Comparison of ENCODE assay signal across 21 cellular contexts in the genomic region with DNA sequence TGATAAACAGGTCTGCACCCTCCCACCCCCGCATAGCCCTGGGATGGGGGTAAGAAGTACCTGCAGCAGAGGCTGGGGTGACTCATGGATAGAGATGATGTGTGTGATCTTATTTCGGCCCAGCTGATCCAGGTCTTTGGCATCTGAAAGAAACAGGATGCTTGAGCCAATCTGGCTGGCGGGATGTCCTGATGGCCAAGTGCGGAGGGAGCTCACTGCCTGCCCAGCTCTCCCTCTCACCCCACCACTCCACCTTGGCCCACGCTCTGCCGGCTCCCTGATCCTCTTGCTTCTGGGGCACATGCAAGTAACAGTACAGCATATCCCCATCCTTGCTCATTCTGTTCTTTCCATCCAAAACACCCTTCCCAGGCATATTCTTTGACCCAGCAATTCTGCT. TPM values are rescaled to one million over a fixed set of nuclear protein-coding genes. Genes with fewer than 3 reads are reported as not detected.
DNase-seq lines count a peak whose midpoint lies in the region; ATAC-seq, FAIRE-seq and TF ChIP-seq lines count a peak whose summit lies in the region.
"Had no signal": no experiment of that assay in that cellular context is flagged by ENCODE, and none has a peak within 500 bp of the region (broad histone marks: within the 10 kb centered on the region; RNA-seq: fewer than 3 reads in every experiment).

No MANE protein-coding gene starts in this region.

- H3K79me2 ChIP-seq in K562 (ENCODE audit: control insufficient read depth, insufficient read depth, low read length) (no peaks in the 10 kb centered on the region), parathyroid adenoma (peaks cover 17% of the 10 kb centered on the region)

- no peak for ATAC-seq in K562
- no peak for ATAC-seq in stimulated activated memory B cell treated with anti-CD40 and anti-IgM and Interleukin-4, amounts not matched to agents 10 μg/mL and 1 μg/mL and 100 μg/mL, for 72 hours
- ATAC-seq in GM19467 (IDR thresholded peaks at IDR 0.05; ENCODE audit: unreplicated experiment): no peak
- no peak for ATAC-seq in HG02840 (IDR thresholded peaks at IDR 0.05; ENCODE audit: low FRiP score, unreplicated experiment)
- ATAC-seq: GM23338 had no signal

- H3K27ac ChIP-seq in K562 (ENCODE audit: extremely low read depth, low read depth, low read length): no peak overlapping the region
- peak overlapping the region; percentile 16 for H3K27ac ChIP-seq in parathyroid adenoma

- H3K4me1 Mint-ChIP-seq in stimulated activated memory B cell treated with anti-CD40 and anti-IgM and Interleukin-4, amounts not matched to agents 10 μg/mL and 1 μg/mL and 100 μg/mL, for 72 hours: peaks cover 40% of the 10 kb centered on the region

- H3K9me3 Mint-ChIP-seq in stimulated activated memory B cell treated with anti-CD40 and anti-IgM and Interleukin-4, amounts not matched to agents 10 μg/mL and 1 μg/mL and 100 μg/mL, for 72 hours: no peaks in the 10 kb centered on the region

- H3K36me3 Mint-ChIP-seq in stimulated activated memory B cell treated with anti-CD40 and anti-IgM and Interleukin-4, amounts not matched to agents 10 μg/mL and 1 μg/mL and 100 μg/mL, for 72 hours: no peaks in the 10 kb centered on the region

- no peaks in the 10 kb centered on the region for H3K36me3 ChIP-seq in K562 (ENCODE audit: control insufficient read depth, insufficient read depth, low read length)
- no peaks in the 10 kb centered on the region for H3K36me3 ChIP-seq in parathyroid adenoma (ENCODE audit: control insufficient read depth, insufficient read depth, low read length)

- H3K4me3 Mint-ChIP-seq in stimulated activated memory B cell treated with anti-CD40 and anti-IgM and Interleukin-4, amounts not matched to agents 10 μg/mL and 1 μg/mL and 100 μg/mL, for 72 hours: no peak overlapping the region
- H3K4me3 Mint-ChIP-seq: GM23338 had no signal

- no peak overlapping the region for H2AFZ ChIP-seq in K562 (ENCODE audit: low read depth, low read length)
- H2AFZ ChIP-seq in parathyroid adenoma: no peak overlapping the region
- H2AFZ ChIP-seq: GM23338 had no signal

- BruUV-seq in K562 (replicated peaks; lab: Mats Ljungman, UMichigan): no TSS peak

- TF ChIP-seq RAD21 in K562 (CRISPR knock-in tag; conservative IDR thresholded peaks at IDR 0.05 in 1 of 2, IDR thresholded peaks at IDR 0.05 in 1 of 2): no peak

- in situ Hi-C loops in K562 (cut with MboI): no loop called here

- peak overlapping the region; percentile 78 for H3K27ac Mint-ChIP-seq in stimulated activated memory B cell treated with anti-CD40 and anti-IgM and Interleukin-4, amounts not matched to agents 10 μg/mL and 1 μg/mL and 100 μg/mL, for 72 hours
- H3K27ac Mint-ChIP-seq: CD4-positive, alpha-beta memory T cell; GM23338 had no signal

- H3K4me2 ChIP-seq in K562 (ENCODE audit: insufficient read depth, low read length): no peak overlapping the region
- no peak overlapping the region for H3K4me2 ChIP-seq in parathyroid adenoma (ENCODE audit: low read length)
- H3K4me2 ChIP-seq: GM23338 had no signal

- FAIRE-seq in K562 (lab: Jason Lieb, UNC) (no peak), GM12891 (lab: Jason Lieb, UNC) (no peak)
- FAIRE-seq: GM12892, H54 had no signal

- CTCF ChIA-PET in K562 (lab: Yijun Ruan, JAX; ENCODE audit: low intra/inter-chr PET ratio): no interaction called here

- peaks cover 14% of the 10 kb centered on the region for H4K20me1 ChIP-seq in K562 (replicated peaks; ENCODE audit: control insufficient read depth, insufficient read depth, low read length)

- H3K4me3 ChIP-seq in K562 (no peak overlapping the region), parathyroid adenoma (ENCODE audit: low read depth, low read length) (no peak overlapping the region)
- H3K4me3 ChIP-seq: GM23338 had no signal

- POLR2A ChIA-PET in K562 (lab: Yijun Ruan, JAX): interaction anchor here (1.0 to 1.2 kb wide), 2 partner anchors 10 to 31 kb away, joined by 3 to 5 read pairs; no protein-coding TSS in a partner anchor

- 16% methylated on average over 6 of the region's 6 CpGs for WGBS in K562 (ENCODE audit: insufficient coverage, low coverage, missing lambda C conversion rate)

- H3K9ac ChIP-seq in K562 (ENCODE audit: insufficient read depth in 1 of 2, low read depth in 2 of 2, low read length in 2 of 2): no peak overlapping the region
- H3K9ac ChIP-seq in parathyroid adenoma: no peak overlapping the region

- TF ChIP-seq POLR2A in K562 (conservative IDR thresholded peaks at IDR 0.05) (no peak), GM12891 (IDR thresholded peaks at IDR 0.05; ENCODE audit: low read depth, low read length) (no peak)

- no peaks in the 10 kb centered on the region for H3K9me1 ChIP-seq in K562 (ENCODE audit: control insufficient read depth, insufficient read depth, low read length)

- TF ChIP-seq CTCF in K562 (IDR thresholded peaks at IDR 0.05 in 2 of 3, conservative IDR thresholded peaks at IDR 0.05 in 1 of 3; ENCODE audit: insufficient read depth in 2 of 3, low read depth in 1 of 3, low read length in 3 of 3) (no peak), parathyroid adenoma (IDR thresholded peaks at IDR 0.05) (no peak)

- H3K4me1 ChIP-seq in K562 (replicated peaks in 1 of 2; ENCODE audit: control insufficient read depth in 2 of 2, insufficient read depth in 2 of 2, low read length in 2 of 2): peaks cover 0 to 11% of the 10 kb centered on the region in 2 experiments; a peak in 2 of 5 replicates
- peaks cover 26% of the 10 kb centered on the region for H3K4me1 ChIP-seq in parathyroid adenoma

- no peak for TF ChIP-seq EP300 in K562 (IDR thresholded peaks at IDR 0.05; ENCODE audit: low read length)

- no peaks in the 10 kb centered on the region for H3K9me3 ChIP-seq in K562 (replicated peaks; ENCODE audit: control insufficient read depth, insufficient read depth, low read depth, low read length)
- no peaks in the 10 kb centered on the region for H3K9me3 ChIP-seq in parathyroid adenoma (ENCODE audit: control insufficient read depth, low read length)

- peaks cover 34% of the 10 kb centered on the region for H3K27me3 Mint-ChIP-seq in stimulated activated memory B cell treated with anti-CD40 and anti-IgM and Interleukin-4, amounts not matched to agents 10 μg/mL and 1 μg/mL and 100 μg/mL, for 72 hours

- peaks cover 36 to 67% of the 10 kb centered on the region in 2 experiments for H3K27me3 ChIP-seq in K562 (ENCODE audit: control insufficient read depth in 2 of 2, insufficient read depth in 2 of 2, low read length in 2 of 2)
- H3K27me3 ChIP-seq in parathyroid adenoma (ENCODE audit: control insufficient read depth, insufficient read depth, low read length): no peaks in the 10 kb centered on the region

- DNase-seq in K562 (ENCODE audit: extremely low read depth in 1 of 4, low spot score in 3 of 4) (no peak), islet precursor cell (peak; percentile 38), GM12891 (ENCODE audit: insufficient read length, low spot score) (no peak), cortex of kidney (lab: John Stamatoyannopoulos, UW) (no peak)
- DNase-seq: C1 segment of cervical spinal cord; Calu3; CD4-positive, alpha-beta memory T cell; COR-L47; DMS53; DMS79 treated with DMSO at 0.1 percent for 48 hours; GF-D8; HCEC 1CT had no signal

- intact Hi-C loops in K562 (cut with micrococcal nuclease): no loop called here

RNA-seq across cellular contexts. Expression of a gene that starts 3.3 kb away (rescaled TPM):
- total RNA-seq in K562 (2011; cell fraction: chromatin; rRNA removed; ENCODE audit: low replicate concordance): 0.53 TPM in 1 of 2 replicates, not detected in the other
- 0.33 and 0.39 TPM in 2 replicates for total RNA-seq in K562 (2011; cell fraction: nucleolus; rRNA removed)
- 0.29 and 0.84 TPM in 2 replicates for total RNA-seq in K562 (2011; cell fraction: nucleoplasm; rRNA removed)
- total RNA-seq in K562 (2014; rRNA removed) (not detected in 2 replicates), K562 (2014; rRNA removed; fragmentation: Illumina TruSeq; extraction: Trizol) (not detected in 2 replicates), K562 (2015; rRNA removed; fragmentation: Illumina TruSeq; extraction: Trizol) (not detected in 2 replicates), K562 (2021) (not detected in 2 replicates)
- polyA plus RNA-seq in K562 (2011; rRNA removed) (not detected in 2 replicates), K562 (2014; fragmentation: Illumina TruSeq; extraction: Trizol) (not detected in 2 replicates), K562 (2014; fragmentation: Nextera tagmentation; extraction: Ambion mirVana) (not detected), K562 (2014; rRNA removed) (0.34 and 0.66 TPM in 2 replicates)
- polyA plus RNA-seq in K562 (2011; cell fraction: cytosol; rRNA removed): 0.09 and 0.16 TPM in 2 replicates
- 0.15 and 0.28 TPM in 2 replicates for polyA plus RNA-seq in K562 (2011; cell fraction: nucleus; rRNA removed)
- 0.22 TPM in 1 of 2 replicates, not detected in the other for polyA plus RNA-seq in K562 (2012)
- polyA minus RNA-seq in K562 (2011; rRNA and poly(A)+ RNA removed): not detected in 2 replicates
- not detected in 2 replicates for polyA minus RNA-seq in K562 (2011; cell fraction: cytosol; rRNA and poly(A)+ RNA removed)
- polyA minus RNA-seq in K562 (2011; cell fraction: nucleus; rRNA and poly(A)+ RNA removed): not detected in 2 replicates
- polyA plus RNA-seq in GM12891 (2012; ENCODE audit: low read depth, missing spikeins): 0.80 TPM
- total RNA-seq: A673; Calu3; CD4-positive, alpha-beta memory T cell had no signal
- polyA plus RNA-seq: CD4-positive, alpha-beta memory T cell had no signal

RNA-seq across cellular contexts. Expression of a gene that starts 3.4 kb away (rescaled TPM):
- not detected in 2 replicates for total RNA-seq in K562 (2011; cell fraction: chromatin; rRNA removed; ENCODE audit: low replicate concordance)
- total RNA-seq in K562 (2011; cell fraction: nucleolus; rRNA removed): not detected in 2 replicates
- total RNA-seq in K562 (2011; cell fraction: nucleoplasm; rRNA removed): not detected in 2 replicates
- total RNA-seq in K562 (2014; rRNA removed): not detected in 2 replicates
- not detected in 2 replicates for total RNA-seq in K562 (2014; rRNA removed; fragmentation: Illumina TruSeq; extraction: Trizol)
- total RNA-seq in K562 (2015; rRNA removed; fragmentation: Illumina TruSeq; extraction: Trizol): not detected in 2 replicates
- not detected in 2 replicates for total RNA-seq in K562 (2021)
- not detected in 2 replicates for polyA plus RNA-seq in K562 (2011; rRNA removed)
- not detected in 2 replicates for polyA plus RNA-seq in K562 (2011; cell fraction: cytosol; rRNA removed)
- not detected in 2 replicates for polyA plus RNA-seq in K562 (2011; cell fraction: nucleus; rRNA removed)
- polyA plus RNA-seq in K562 (2012): not detected in 2 replicates
- polyA plus RNA-seq in K562 (2014; fragmentation: Illumina TruSeq; extraction: Trizol): not detected in 2 replicates
- under 1 TPM in 1 of 2 experiments, not detected in 1; 0.06 TPM for polyA plus RNA-seq in K562 (2014; fragmentation: Nextera tagmentation; extraction: Ambion mirVana)
- 0.07 TPM in 1 of 2 replicates, not detected in the other for polyA plus RNA-seq in K562 (2014; rRNA removed)
- not detected in 2 replicates for polyA minus RNA-seq in K562 (2011; rRNA and poly(A)+ RNA removed)
- not detected in 2 replicates for polyA minus RNA-seq in K562 (2011; cell fraction: cytosol; rRNA and poly(A)+ RNA removed)
- not detected in 2 replicates for polyA minus RNA-seq in K562 (2011; cell fraction: nucleus; rRNA and poly(A)+ RNA removed)
- polyA plus RNA-seq in GM12891 (2012; ENCODE audit: low read depth, missing spikeins): 0.24 TPM
- total RNA-seq: A673; Calu3; CD4-positive, alpha-beta memory T cell; GM23338 had no signal
- polyA plus RNA-seq: GM23338 had no signal

RNA-seq across cellular contexts. Expression of a gene that starts 21.6 kb away (rescaled TPM):
- total RNA-seq in K562 (2011; cell fraction: chromatin; rRNA removed; ENCODE audit: low replicate concordance): not detected in 2 replicates
- total RNA-seq in K562 (2011; cell fraction: nucleolus; rRNA removed): not detected in 2 replicates
- total RNA-seq in K562 (2011; cell fraction: nucleoplasm; rRNA removed): not detected in 2 replicates
- total RNA-seq in K562 (2014; rRNA removed): not detected in 2 replicates
- total RNA-seq in K562 (2014; rRNA removed; fragmentation: Illumina TruSeq; extraction: Trizol): not detected in 2 replicates
- total RNA-seq in K562 (2015; rRNA removed; fragmentation: Illumina TruSeq; extraction: Trizol): not detected in 2 replicates
- not detected in 2 replicates for total RNA-seq in K562 (2021)
- not detected in 2 replicates for polyA plus RNA-seq in K562 (2011; rRNA removed)
- polyA plus RNA-seq in K562 (2011; cell fraction: cytosol; rRNA removed): not detected in 2 replicates
- polyA plus RNA-seq in K562 (2011; cell fraction: nucleus; rRNA removed): not detected in 2 replicates
- not detected in 2 replicates for polyA plus RNA-seq in K562 (2012)
- polyA plus RNA-seq in K562 (2014; fragmentation: Illumina TruSeq; extraction: Trizol): not detected in 2 replicates
- polyA plus RNA-seq in K562 (2014; fragmentation: Nextera tagmentation; extraction: Ambion mirVana): not detected
- polyA plus RNA-seq in K562 (2014; rRNA removed): not detected in 2 replicates
- not detected in 2 replicates for polyA minus RNA-seq in K562 (2011; rRNA and poly(A)+ RNA removed)
- not detected in 2 replicates for polyA minus RNA-seq in K562 (2011; cell fraction: cytosol; rRNA and poly(A)+ RNA removed)
- polyA minus RNA-seq in K562 (2011; cell fraction: nucleus; rRNA and poly(A)+ RNA removed): not detected in 2 replicates
- not detected for polyA plus RNA-seq in GM12891 (2012; ENCODE audit: low read depth, missing spikeins)
- total RNA-seq: A172; A673; Calu3; CD4-positive, alpha-beta memory T cell; GM23338 had no signal
- polyA plus RNA-seq: CD4-positive, alpha-beta memory T cell had no signal

RNA-seq across cellular contexts. Expression of a gene that starts 47.9 kb away (rescaled TPM):
- total RNA-seq in K562 (2011; cell fraction: chromatin; rRNA removed; ENCODE audit: low replicate concordance): 0.53 and 0.69 TPM in 2 replicates
- 0.33 and 0.79 TPM in 2 replicates for total RNA-seq in K562 (2011; cell fraction: nucleolus; rRNA removed)
- total RNA-seq in K562 (2011; cell fraction: nucleoplasm; rRNA removed): 0.31 and 0.44 TPM in 2 replicates
- total RNA-seq in K562 (2014; rRNA removed): 0.33 and 0.45 TPM in 2 replicates
- 0.07 and 0.10 TPM in 2 replicates for total RNA-seq in K562 (2014; rRNA removed; fragmentation: Illumina TruSeq; extraction: Trizol)
- 0.18 and 0.30 TPM in 2 replicates for total RNA-seq in K562 (2015; rRNA removed; fragmentation: Illumina TruSeq; extraction: Trizol)
- 0.25 and 0.53 TPM in 2 replicates for total RNA-seq in K562 (2021)
- 0.15 and 0.22 TPM in 2 replicates for polyA plus RNA-seq in K562 (2011; rRNA removed)
- polyA plus RNA-seq in K562 (2011; cell fraction: cytosol; rRNA removed): 0.13 and 0.18 TPM in 2 replicates
- polyA plus RNA-seq in K562 (2011; cell fraction: nucleus; rRNA removed): 0.79 and 0.84 TPM in 2 replicates
- polyA plus RNA-seq in K562 (2012): 0.25 and 0.43 TPM in 2 replicates
- polyA plus RNA-seq in K562 (2014; fragmentation: Illumina TruSeq; extraction: Trizol): 0.12 and 0.26 TPM in 2 replicates
- not detected for polyA plus RNA-seq in K562 (2014; fragmentation: Nextera tagmentation; extraction: Ambion mirVana)
- polyA plus RNA-seq in K562 (2014; rRNA removed): 0.28 and 0.41 TPM in 2 replicates
- polyA minus RNA-seq in K562 (2011; rRNA and poly(A)+ RNA removed): 0.11 and 0.18 TPM in 2 replicates
- polyA minus RNA-seq in K562 (2011; cell fraction: cytosol; rRNA and poly(A)+ RNA removed): not detected in 2 replicates
- polyA minus RNA-seq in K562 (2011; cell fraction: nucleus; rRNA and poly(A)+ RNA removed): 0.13 and 0.78 TPM in 2 replicates
- 0.15 TPM for polyA plus RNA-seq in GM12891 (2012; ENCODE audit: low read depth, missing spikeins)
- total RNA-seq: CD4-positive, alpha-beta memory T cell had no signal
- polyA plus RNA-seq: CD4-positive, alpha-beta memory T cell had no signal
